In the genomic region with DNA sequence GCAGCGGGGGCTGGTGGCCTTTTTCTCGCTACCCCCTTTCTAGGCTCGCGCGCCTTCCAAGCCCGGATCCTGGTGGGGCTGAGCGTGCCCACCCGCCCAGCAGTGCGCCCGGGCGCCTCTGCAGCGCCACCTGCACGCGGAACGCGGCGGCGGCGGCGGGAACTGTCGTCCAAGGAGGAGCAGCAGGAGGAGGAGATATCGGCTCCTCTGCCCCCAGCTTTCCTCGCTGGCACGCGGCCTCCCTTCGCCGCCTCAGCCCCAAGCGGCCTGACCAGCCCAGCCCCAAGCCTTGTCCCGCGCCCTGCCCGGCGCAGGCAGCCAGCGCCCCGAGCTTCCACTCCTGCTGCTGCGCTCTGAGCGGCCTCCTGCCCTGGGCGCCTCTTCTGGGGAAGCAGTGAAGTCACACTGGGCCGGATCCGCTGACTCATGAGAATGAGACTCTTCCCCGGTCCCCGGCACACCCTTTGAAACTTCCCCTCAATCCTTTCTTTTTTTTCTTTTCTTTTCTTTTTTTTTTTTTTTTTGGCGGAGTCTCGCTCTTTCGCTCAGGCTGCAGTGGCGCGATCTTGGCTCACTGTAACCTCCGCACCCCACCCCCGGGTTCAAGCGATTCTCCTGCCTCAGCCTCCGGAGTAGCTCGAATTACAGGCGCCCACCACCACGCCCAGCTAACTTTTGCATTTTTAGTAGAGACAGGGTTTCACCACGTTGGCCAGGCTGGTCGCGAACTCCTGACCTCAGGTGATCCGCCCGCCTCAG, we compare ENCODE assay signal across 1 cellular context.
TF ChIP-seq lines count a peak whose summit lies in the region.

No MANE protein-coding gene starts in this region.

TF ChIP-seq in K562, 482 proteins besides CTCF, POLR2A, EP300 and RAD21 (continued from another document and continues in another):
- TF ChIP-seq ARID1B (IDR thresholded peaks at IDR 0.05): peak; percentile 49; the same call in 1 of the 2 replicates
- TF ChIP-seq GTF2F1 (IDR thresholded peaks at IDR 0.05; ENCODE audit: low read depth, low read length): no peak
- peak; percentile 70 for TF ChIP-seq SMARCE1 (IDR thresholded peaks at IDR 0.05)
- TF ChIP-seq, protein P1, sequence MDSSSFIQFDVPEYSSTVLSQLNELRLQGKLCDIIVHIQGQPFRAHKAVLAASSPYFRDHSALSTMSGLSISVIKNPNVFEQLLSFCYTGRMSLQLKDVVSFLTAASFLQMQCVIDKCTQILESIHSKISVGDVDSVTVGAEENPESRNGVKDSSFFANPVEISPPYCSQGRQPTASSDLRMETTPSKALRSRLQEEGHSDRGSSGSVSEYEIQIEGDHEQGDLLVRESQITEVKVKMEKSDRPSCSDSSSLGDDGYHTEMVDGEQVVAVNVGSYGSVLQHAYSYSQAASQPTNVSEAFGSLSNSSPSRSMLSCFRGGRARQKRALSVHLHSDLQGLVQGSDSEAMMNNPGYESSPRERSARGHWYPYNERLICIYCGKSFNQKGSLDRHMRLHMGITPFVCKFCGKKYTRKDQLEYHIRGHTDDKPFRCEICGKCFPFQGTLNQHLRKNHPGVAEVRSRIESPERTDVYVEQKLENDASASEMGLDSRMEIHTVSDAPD (CRISPR knock-in tag; IDR thresholded peaks at IDR 0.05): no peak
- TF ChIP-seq ZNF232 (CRISPR knock-in tag; IDR thresholded peaks at IDR 0.05): no peak
- TF ChIP-seq NR4A1 (CRISPR knock-in tag; IDR thresholded peaks at IDR 0.05): no peak
- no peak for TF ChIP-seq NR4A1 (tag; IDR thresholded peaks at IDR 0.05)
- TF ChIP-seq POLR2G (IDR thresholded peaks at IDR 0.05; ENCODE audit: low read depth, low read length): peak; percentile 92
- no peak for TF ChIP-seq ZFP1 (CRISPR knock-in tag; IDR thresholded peaks at IDR 0.05)
- TF ChIP-seq, protein P2, sequence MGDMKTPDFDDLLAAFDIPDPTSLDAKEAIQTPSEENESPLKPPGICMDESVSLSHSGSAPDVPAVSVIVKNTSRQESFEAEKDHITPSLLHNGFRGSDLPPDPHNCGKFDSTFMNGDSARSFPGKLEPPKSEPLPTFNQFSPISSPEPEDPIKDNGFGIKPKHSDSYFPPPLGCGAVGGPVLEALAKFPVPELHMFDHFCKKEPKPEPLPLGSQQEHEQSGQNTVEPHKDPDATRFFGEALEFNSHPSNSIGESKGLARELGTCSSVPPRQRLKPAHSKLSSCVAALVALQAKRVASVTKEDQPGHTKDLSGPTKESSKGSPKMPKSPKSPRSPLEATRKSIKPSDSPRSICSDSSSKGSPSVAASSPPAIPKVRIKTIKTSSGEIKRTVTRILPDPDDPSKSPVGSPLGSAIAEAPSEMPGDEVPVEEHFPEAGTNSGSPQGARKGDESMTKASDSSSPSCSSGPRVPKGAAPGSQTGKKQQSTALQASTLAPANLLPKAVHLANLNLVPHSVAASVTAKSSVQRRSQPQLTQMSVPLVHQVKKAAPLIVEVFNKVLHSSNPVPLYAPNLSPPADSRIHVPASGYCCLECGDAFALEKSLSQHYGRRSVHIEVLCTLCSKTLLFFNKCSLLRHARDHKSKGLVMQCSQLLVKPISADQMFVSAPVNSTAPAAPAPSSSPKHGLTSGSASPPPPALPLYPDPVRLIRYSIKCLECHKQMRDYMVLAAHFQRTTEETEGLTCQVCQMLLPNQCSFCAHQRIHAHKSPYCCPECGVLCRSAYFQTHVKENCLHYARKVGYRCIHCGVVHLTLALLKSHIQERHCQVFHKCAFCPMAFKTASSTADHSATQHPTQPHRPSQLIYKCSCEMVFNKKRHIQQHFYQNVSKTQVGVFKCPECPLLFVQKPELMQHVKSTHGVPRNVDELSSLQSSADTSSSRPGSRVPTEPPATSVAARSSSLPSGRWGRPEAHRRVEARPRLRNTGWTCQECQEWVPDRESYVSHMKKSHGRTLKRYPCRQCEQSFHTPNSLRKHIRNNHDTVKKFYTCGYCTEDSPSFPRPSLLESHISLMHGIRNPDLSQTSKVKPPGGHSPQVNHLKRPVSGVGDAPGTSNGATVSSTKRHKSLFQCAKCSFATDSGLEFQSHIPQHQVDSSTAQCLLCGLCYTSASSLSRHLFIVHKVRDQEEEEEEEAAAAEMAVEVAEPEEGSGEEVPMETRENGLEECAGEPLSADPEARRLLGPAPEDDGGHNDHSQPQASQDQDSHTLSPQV (IDR thresholded peaks at IDR 0.05): peak; percentile 93
- TF ChIP-seq MAZ (CRISPR knock-in tag; conservative IDR thresholded peaks at IDR 0.05 in 1 of 2, IDR thresholded peaks at IDR 0.05 in 1 of 2): peak; percentile 52 to 77; a peak in 2 of 4 replicates
- TF ChIP-seq, protein P3, sequence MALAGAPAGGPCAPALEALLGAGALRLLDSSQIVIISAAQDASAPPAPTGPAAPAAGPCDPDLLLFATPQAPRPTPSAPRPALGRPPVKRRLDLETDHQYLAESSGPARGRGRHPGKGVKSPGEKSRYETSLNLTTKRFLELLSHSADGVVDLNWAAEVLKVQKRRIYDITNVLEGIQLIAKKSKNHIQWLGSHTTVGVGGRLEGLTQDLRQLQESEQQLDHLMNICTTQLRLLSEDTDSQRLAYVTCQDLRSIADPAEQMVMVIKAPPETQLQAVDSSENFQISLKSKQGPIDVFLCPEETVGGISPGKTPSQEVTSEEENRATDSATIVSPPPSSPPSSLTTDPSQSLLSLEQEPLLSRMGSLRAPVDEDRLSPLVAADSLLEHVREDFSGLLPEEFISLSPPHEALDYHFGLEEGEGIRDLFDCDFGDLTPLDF (CRISPR knock-in tag; IDR thresholded peaks at IDR 0.05): peak; percentile 49; the same call in 1 of the 2 replicates
- TF ChIP-seq, protein P4, sequence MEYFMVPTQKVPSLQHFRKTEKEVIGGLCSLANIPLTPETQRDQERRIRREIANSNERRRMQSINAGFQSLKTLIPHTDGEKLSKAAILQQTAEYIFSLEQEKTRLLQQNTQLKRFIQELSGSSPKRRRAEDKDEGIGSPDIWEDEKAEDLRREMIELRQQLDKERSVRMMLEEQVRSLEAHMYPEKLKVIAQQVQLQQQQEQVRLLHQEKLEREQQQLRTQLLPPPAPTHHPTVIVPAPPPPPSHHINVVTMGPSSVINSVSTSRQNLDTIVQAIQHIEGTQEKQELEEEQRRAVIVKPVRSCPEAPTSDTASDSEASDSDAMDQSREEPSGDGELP (CRISPR knock-in tag; IDR thresholded peaks at IDR 0.05; ENCODE audit: borderline replicate concordance): peak; percentile 69; the same call in 1 of the 2 replicates
- TF ChIP-seq, protein P5, sequence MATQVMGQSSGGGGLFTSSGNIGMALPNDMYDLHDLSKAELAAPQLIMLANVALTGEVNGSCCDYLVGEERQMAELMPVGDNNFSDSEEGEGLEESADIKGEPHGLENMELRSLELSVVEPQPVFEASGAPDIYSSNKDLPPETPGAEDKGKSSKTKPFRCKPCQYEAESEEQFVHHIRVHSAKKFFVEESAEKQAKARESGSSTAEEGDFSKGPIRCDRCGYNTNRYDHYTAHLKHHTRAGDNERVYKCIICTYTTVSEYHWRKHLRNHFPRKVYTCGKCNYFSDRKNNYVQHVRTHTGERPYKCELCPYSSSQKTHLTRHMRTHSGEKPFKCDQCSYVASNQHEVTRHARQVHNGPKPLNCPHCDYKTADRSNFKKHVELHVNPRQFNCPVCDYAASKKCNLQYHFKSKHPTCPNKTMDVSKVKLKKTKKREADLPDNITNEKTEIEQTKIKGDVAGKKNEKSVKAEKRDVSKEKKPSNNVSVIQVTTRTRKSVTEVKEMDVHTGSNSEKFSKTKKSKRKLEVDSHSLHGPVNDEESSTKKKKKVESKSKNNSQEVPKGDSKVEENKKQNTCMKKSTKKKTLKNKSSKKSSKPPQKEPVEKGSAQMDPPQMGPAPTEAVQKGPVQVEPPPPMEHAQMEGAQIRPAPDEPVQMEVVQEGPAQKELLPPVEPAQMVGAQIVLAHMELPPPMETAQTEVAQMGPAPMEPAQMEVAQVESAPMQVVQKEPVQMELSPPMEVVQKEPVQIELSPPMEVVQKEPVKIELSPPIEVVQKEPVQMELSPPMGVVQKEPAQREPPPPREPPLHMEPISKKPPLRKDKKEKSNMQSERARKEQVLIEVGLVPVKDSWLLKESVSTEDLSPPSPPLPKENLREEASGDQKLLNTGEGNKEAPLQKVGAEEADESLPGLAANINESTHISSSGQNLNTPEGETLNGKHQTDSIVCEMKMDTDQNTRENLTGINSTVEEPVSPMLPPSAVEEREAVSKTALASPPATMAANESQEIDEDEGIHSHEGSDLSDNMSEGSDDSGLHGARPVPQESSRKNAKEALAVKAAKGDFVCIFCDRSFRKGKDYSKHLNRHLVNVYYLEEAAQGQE (CRISPR knock-in tag; IDR thresholded peaks at IDR 0.05; ENCODE audit: low read depth): peak; percentile 59; the same call in 1 of the 2 replicates
- TF ChIP-seq, protein P6, sequence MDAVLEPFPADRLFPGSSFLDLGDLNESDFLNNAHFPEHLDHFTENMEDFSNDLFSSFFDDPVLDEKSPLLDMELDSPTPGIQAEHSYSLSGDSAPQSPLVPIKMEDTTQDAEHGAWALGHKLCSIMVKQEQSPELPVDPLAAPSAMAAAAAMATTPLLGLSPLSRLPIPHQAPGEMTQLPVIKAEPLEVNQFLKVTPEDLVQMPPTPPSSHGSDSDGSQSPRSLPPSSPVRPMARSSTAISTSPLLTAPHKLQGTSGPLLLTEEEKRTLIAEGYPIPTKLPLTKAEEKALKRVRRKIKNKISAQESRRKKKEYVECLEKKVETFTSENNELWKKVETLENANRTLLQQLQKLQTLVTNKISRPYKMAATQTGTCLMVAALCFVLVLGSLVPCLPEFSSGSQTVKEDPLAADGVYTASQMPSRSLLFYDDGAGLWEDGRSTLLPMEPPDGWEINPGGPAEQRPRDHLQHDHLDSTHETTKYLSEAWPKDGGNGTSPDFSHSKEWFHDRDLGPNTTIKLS (IDR thresholded peaks at IDR 0.05; ENCODE audit: borderline replicate concordance, low read depth): 0 out of 2 replicates have a peak, but pooled peaks have one; percentile 23
- TF ChIP-seq RBBP5 (IDR thresholded peaks at IDR 0.05; ENCODE audit: borderline replicate concordance, insufficient read depth, low read length, poor library complexity, severe bottlenecking): peak; percentile 52
- 0 out of 2 replicates have a peak, but pooled peaks have one; percentile 11 for TF ChIP-seq CC2D1A (IDR thresholded peaks at IDR 0.05)
- peak; percentile 90 for TF ChIP-seq ZBTB7A (IDR thresholded peaks at IDR 0.05; ENCODE audit: borderline replicate concordance, control insufficient read depth, low read depth, low read length)
- peak; percentile 97 for TF ChIP-seq MAFG (tag; conservative IDR thresholded peaks at IDR 0.05)
- TF ChIP-seq SMARCA4 (IDR thresholded peaks at IDR 0.05): peak; percentile 58
- TF ChIP-seq, protein P7, sequence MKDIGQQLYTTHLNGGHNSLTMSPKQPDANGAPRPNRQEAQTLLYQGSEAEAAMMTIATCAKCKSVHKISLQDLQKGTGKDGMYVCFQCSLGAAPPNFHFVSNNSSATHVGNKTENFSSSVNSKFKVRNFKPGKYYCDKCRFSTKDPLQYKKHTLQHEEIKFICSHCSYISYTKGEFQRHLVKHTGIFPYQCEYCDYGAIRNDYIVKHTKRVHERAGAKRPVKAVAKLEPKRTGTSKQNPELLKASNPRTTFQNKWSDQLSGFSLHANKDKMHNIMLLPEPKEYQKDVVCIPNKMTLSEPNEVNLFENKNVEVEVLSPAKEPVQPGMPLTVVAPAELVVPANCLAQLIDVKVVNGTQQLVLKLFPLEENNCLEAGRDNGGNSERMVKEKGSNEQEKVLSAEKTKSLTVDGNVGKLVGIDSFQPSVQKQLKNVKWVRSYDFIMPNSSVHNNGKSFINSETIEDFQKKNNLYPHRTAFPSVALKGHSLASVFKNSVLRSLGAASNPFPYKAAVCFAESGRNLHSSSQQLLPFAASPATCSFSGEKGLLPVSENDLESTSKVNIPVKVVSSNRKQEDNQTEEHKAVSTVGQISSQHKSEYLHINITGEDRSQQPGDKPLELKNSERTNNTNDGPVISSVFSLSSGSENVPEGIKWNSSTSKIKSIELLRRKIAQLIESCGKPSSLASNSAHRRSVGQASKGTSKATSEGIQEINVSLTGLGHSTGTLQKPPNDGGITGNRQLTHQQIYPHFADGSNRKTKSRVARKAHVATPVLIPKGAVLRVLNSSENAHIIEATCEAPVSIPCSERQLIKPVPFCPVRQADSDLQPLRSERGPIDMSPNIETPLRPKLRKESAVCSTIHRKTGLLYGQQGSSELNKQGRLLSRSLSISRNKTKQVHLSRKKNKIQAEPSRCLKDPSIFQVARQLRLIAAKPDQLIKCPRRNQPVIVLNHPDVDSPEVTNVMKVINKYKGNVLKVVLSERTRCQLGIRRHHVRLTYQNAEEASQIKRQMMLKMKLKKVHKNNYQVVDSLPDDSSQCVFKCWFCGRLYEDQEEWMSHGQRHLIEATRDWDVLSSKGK (CRISPR knock-in tag; IDR thresholded peaks at IDR 0.05): no peak
- TF ChIP-seq MAFK (IDR thresholded peaks at IDR 0.05; ENCODE audit: low read length): peak; percentile 91
- TF ChIP-seq, protein P8, sequence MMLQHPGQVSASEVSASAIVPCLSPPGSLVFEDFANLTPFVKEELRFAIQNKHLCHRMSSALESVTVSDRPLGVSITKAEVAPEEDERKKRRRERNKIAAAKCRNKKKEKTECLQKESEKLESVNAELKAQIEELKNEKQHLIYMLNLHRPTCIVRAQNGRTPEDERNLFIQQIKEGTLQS (IDR thresholded peaks at IDR 0.05): 0 out of 2 replicates have a peak, but pooled peaks have one; percentile 26
- TF ChIP-seq, protein P8 (CRISPR knock-in tag; conservative IDR thresholded peaks at IDR 0.05): no peak
- no peak for TF ChIP-seq XRCC4 (IDR thresholded peaks at IDR 0.05; ENCODE audit: extremely low read depth, insufficient read depth, insufficient read length)
- TF ChIP-seq ZNF445 (CRISPR knock-in tag; IDR thresholded peaks at IDR 0.05; ENCODE audit: low read depth): no peak
- TF ChIP-seq, protein P9, sequence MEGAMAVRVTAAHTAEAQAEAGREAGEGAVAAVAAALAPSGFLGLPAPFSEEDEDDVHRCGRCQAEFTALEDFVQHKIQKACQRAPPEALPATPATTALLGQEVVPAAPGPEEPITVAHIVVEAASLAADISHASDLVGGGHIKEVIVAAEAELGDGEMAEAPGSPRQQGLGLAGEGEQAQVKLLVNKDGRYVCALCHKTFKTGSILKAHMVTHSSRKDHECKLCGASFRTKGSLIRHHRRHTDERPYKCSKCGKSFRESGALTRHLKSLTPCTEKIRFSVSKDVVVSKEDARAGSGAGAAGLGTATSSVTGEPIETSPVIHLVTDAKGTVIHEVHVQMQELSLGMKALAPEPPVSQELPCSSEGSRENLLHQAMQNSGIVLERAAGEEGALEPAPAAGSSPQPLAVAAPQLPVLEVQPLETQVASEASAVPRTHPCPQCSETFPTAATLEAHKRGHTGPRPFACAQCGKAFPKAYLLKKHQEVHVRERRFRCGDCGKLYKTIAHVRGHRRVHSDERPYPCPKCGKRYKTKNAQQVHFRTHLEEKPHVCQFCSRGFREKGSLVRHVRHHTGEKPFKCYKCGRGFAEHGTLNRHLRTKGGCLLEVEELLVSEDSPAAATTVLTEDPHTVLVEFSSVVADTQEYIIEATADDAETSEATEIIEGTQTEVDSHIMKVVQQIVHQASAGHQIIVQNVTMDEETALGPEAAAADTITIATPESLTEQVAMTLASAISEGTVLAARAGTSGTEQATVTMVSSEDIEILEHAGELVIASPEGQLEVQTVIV (CRISPR knock-in tag; IDR thresholded peaks at IDR 0.05; ENCODE audit: borderline replicate concordance): no peak
- TF ChIP-seq RBM14 (IDR thresholded peaks at IDR 0.05; ENCODE audit: borderline replicate concordance, insufficient read depth, low read depth, low read length): 0 out of 2 replicates have a peak, but pooled peaks have one; percentile 75
- no peak for TF ChIP-seq ZNF146 (CRISPR knock-in tag; IDR thresholded peaks at IDR 0.05; ENCODE audit: unreplicated experiment)
- TF ChIP-seq L3MBTL2 (IDR thresholded peaks at IDR 0.05): peak; percentile 90
- TF ChIP-seq FIP1L1 (IDR thresholded peaks at IDR 0.05; ENCODE audit: low read depth, low read length, poor library complexity, severe bottlenecking): peak; percentile 82
